In the genomic region with DNA sequence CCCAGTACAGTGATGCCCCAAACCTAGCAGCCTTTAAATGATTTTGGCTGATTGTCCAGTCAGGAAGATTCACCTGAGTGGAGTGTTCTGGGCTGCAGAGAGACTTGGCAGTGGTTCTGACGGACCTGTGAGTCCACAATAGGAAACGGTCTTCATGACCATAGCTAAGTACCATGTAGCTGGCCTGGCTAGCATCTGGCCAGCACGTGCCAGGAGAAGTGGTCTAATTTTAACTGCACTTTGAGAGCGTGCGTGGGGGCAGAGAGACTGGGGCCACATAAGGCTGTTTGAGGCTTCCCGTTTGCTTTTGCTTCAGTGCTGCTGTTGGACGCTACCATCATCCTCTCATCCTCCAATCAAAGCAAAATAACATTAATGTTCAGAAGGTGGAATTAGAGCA, we compare ENCODE assay signal across 1 cellular context.
TF ChIP-seq lines count a peak whose summit lies in the region.

No MANE protein-coding gene starts in this region.

TF ChIP-seq in SK-N-SH, 30 proteins besides CTCF, POLR2A, EP300 and RAD21 (continued from another document):
- TF ChIP-seq, protein P1, sequence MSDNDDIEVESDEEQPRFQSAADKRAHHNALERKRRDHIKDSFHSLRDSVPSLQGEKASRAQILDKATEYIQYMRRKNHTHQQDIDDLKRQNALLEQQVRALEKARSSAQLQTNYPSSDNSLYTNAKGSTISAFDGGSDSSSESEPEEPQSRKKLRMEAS (IDR thresholded peaks at IDR 0.05; ENCODE audit: low read depth): no peak
- TF ChIP-seq MXI1 (IDR thresholded peaks at IDR 0.05; ENCODE audit: low read depth, low read length) (no peak), FOXJ3 (CRISPR knock-in tag; IDR thresholded peaks at IDR 0.05) (no peak)
